24 cellular contexts compared by ENCODE assay signal in the genomic region with DNA sequence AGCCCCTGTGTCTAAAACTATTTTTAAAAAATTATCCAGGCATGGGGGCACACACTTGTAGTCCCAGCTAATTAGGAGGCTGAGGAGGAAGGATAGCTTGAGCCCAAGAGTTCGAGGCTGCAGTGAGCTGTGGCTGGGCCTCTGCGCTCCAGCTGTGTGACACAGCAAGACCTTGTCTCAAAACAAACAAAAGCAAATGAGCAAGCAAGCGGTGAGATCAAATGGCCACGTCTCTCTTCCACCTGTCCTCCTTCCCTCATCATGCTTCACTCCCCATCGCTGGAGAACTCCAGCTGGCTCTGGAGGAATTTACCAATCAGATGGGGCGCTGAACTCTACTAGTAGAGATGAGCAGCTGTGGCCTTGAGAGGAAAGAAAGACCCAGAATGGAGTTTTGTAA. TPM values are rescaled to one million over a fixed set of nuclear protein-coding genes. Genes with fewer than 3 reads are reported as not detected.
A peak's percentile ranks its signal among the peaks of the same experiment; 100 is the strongest.
DNase-seq lines count a peak whose midpoint lies in the region; ATAC-seq and TF ChIP-seq lines count a peak whose summit lies in the region.
"Had no signal": no experiment of that assay in that cellular context is flagged by ENCODE, and none has a peak within 500 bp of the region (broad histone marks: within the 10 kb centered on the region; RNA-seq: fewer than 3 reads in every experiment).

No MANE protein-coding gene starts in this region.

- no peak overlapping the region for H3K4me3 ChIP-seq in BLaER1 treated with 17β-estradiol and CSF1 and Interleukin-3, amounts not matched to agents 10 nM and 100 nM
- no peak overlapping the region for H3K4me3 ChIP-seq in lower lobe of right lung

- no peaks in the 10 kb centered on the region for H3K4me1 Mint-ChIP-seq in activated CD8-positive, alpha-beta T cell treated with anti-CD3 and anti-CD28 coated beads for 36 hours (ENCODE audit: low read depth)
- no peaks in the 10 kb centered on the region for H3K4me1 Mint-ChIP-seq in activated naive CD8-positive, alpha-beta T cell treated with anti-CD3 and anti-CD28 coated beads, Interleukin-2, amount 50 U/mL, for 24 hours

- no peak for ATAC-seq in lower lobe of right lung
- no peak for ATAC-seq in activated CD8-positive, alpha-beta T cell treated with anti-CD3 and anti-CD28 coated beads for 36 hours
- ATAC-seq in activated naive CD8-positive, alpha-beta T cell treated with anti-CD3 and anti-CD28 coated beads, Interleukin-2, amount 50 U/mL, for 24 hours = no peak
- ATAC-seq: Panc1 had no signal

- intact Hi-C loops in lower lobe of right lung (cut with DNase I) = no loop called here
- intact Hi-C loops in activated CD8-positive, alpha-beta T cell treated with anti-CD3 and anti-CD28 coated beads for 36 hours (cut with micrococcal nuclease) = no loop called here

- H3K4me2 ChIP-seq in BLaER1 treated with 17β-estradiol and CSF1 and Interleukin-3, amounts not matched to agents 10 nM and 100 nM = peak overlapping the region; percentile 77 to 93 (median 84)
- H3K4me2 ChIP-seq: SK-N-SH had no signal

- no peaks in the 10 kb centered on the region for H3K9me3 ChIP-seq in BLaER1 treated with 17β-estradiol and CSF1 and Interleukin-3, amounts not matched to agents 10 nM and 100 nM (replicated peaks in 1 of 11)
- H3K9me3 ChIP-seq in lower lobe of right lung = no peaks in the 10 kb centered on the region
- H3K9me3 ChIP-seq: BE2C, Caco-2, SK-N-SH had no signal

- peaks cover 49 to 67% (median 59%) of the 10 kb centered on the region in 10 experiments for H3K4me1 ChIP-seq in BLaER1 treated with 17β-estradiol and CSF1 and Interleukin-3, amounts not matched to agents 10 nM and 100 nM
- no peaks in the 10 kb centered on the region for H3K4me1 ChIP-seq in lower lobe of right lung
- H3K4me1 ChIP-seq: BE2C, Caco-2 had no signal

- no peak overlapping the region for H3K27ac Mint-ChIP-seq in activated CD8-positive, alpha-beta T cell treated with anti-CD3 and anti-CD28 coated beads for 36 hours
- H3K27ac Mint-ChIP-seq in activated naive CD8-positive, alpha-beta T cell treated with anti-CD3 and anti-CD28 coated beads, Interleukin-2, amount 50 U/mL, for 24 hours = no peak overlapping the region
- H3K27ac Mint-ChIP-seq: CD4-positive, alpha-beta T cell had no signal

- POLR2A ChIA-PET in activated CD8-positive, alpha-beta T cell treated with anti-CD3 and anti-CD28 coated beads for 36 hours (lab: Charles Lee) = no interaction called here

- H3K27ac ChIP-seq in BLaER1 treated with 17β-estradiol and CSF1 and Interleukin-3, amounts not matched to agents 10 nM and 100 nM = peak overlapping the region in 1 of 11 experiments; percentile 1; a peak in 1 of 22 replicates
- no peak overlapping the region for H3K27ac ChIP-seq in lower lobe of right lung

- no peaks in the 10 kb centered on the region for H3K27me3 ChIP-seq in BLaER1 treated with 17β-estradiol and CSF1 and Interleukin-3, amounts not matched to agents 10 nM and 100 nM
- H3K27me3 ChIP-seq in lower lobe of right lung (ENCODE audit: low read depth) = peaks cover 8% of the 10 kb centered on the region

- H3K9me3 Mint-ChIP-seq in activated CD8-positive, alpha-beta T cell treated with anti-CD3 and anti-CD28 coated beads for 36 hours = no peaks in the 10 kb centered on the region
- H3K9me3 Mint-ChIP-seq in activated naive CD8-positive, alpha-beta T cell treated with anti-CD3 and anti-CD28 coated beads, Interleukin-2, amount 50 U/mL, for 24 hours = no peaks in the 10 kb centered on the region
- H3K9me3 Mint-ChIP-seq: CD4-positive, alpha-beta T cell had no signal

- H3K36me3 ChIP-seq in BLaER1 treated with 17β-estradiol and CSF1 and Interleukin-3, amounts not matched to agents 10 nM and 100 nM = no peaks in the 10 kb centered on the region
- no peaks in the 10 kb centered on the region for H3K36me3 ChIP-seq in lower lobe of right lung
- H3K36me3 ChIP-seq: BE2C had no signal

- CTCF ChIA-PET in activated CD8-positive, alpha-beta T cell treated with anti-CD3 and anti-CD28 coated beads for 36 hours (lab: Charles Lee) = interaction anchor here (0.7 to 2.0 kb wide), 4 partner anchors 27 to 183 kb away, joined by 3 to 5 read pairs (median 4); no protein-coding TSS in a partner anchor

- H3K36me3 Mint-ChIP-seq in activated CD8-positive, alpha-beta T cell treated with anti-CD3 and anti-CD28 coated beads for 36 hours (ENCODE audit: low read depth) = no peaks in the 10 kb centered on the region
- H3K36me3 Mint-ChIP-seq in activated naive CD8-positive, alpha-beta T cell treated with anti-CD3 and anti-CD28 coated beads, Interleukin-2, amount 50 U/mL, for 24 hours (ENCODE audit: low read depth) = no peaks in the 10 kb centered on the region

- DNase-seq in DMS53 treated with DMSO at 0.1 percent for 48 hours (lab: John Stamatoyannopoulos, UW; ENCODE audit: unreplicated experiment) (peak; percentile 88), NCI-H510A (lab: John Stamatoyannopoulos, UW) (peak; percentile 23), lower lobe of right lung (peak; percentile 4), NCI-H1048 (lab: John Stamatoyannopoulos, UW) (no peak)
- DNase-seq in activated CD8-positive, alpha-beta T cell treated with anti-CD3 and anti-CD28 coated beads for 36 hours = no peak
- no peak for DNase-seq in activated naive CD8-positive, alpha-beta T cell treated with anti-CD3 and anti-CD28 coated beads, Interleukin-2, amount 50 U/mL, for 24 hours
- DNase-seq: BE2C; Caco-2; CD4-positive, alpha-beta T cell; DMS 273 treated with DMSO at 0.1 percent for 48 hours; GOT3; HCEC 1CT; KBM-7; MV-4-11; NCI-H187 treated with DMSO at 0.1 percent for 48 hours; NCI-H345; NCI-H774; NK-92 treated with Interleukin-12 subunit alpha and Interleukin-12 subunit beta, amount 100 ng/mL, for 24 hours; SIG-M5; SK-N-SH; T-helper 2 cell had no signal

- no peaks in the 10 kb centered on the region for H3K27me3 Mint-ChIP-seq in activated CD8-positive, alpha-beta T cell treated with anti-CD3 and anti-CD28 coated beads for 36 hours
- H3K27me3 Mint-ChIP-seq in activated naive CD8-positive, alpha-beta T cell treated with anti-CD3 and anti-CD28 coated beads, Interleukin-2, amount 50 U/mL, for 24 hours = peaks cover 7% of the 10 kb centered on the region

- H3K9ac ChIP-seq in BLaER1 treated with 17β-estradiol and CSF1 and Interleukin-3, amounts not matched to agents 10 nM and 100 nM = no peak overlapping the region
- H3K9ac ChIP-seq: SK-N-SH had no signal

- no peak for TF ChIP-seq CTCF in lower lobe of right lung (IDR thresholded peaks at IDR 0.05)
- TF ChIP-seq CTCF in activated CD8-positive, alpha-beta T cell treated with anti-CD3 and anti-CD28 coated beads for 36 hours (IDR thresholded peaks at IDR 0.05) = no peak

- no peak overlapping the region for H3K4me3 Mint-ChIP-seq in activated CD8-positive, alpha-beta T cell treated with anti-CD3 and anti-CD28 coated beads for 36 hours
- no peak overlapping the region for H3K4me3 Mint-ChIP-seq in activated naive CD8-positive, alpha-beta T cell treated with anti-CD3 and anti-CD28 coated beads, Interleukin-2, amount 50 U/mL, for 24 hours
- H3K4me3 Mint-ChIP-seq: CD4-positive, alpha-beta T cell had no signal

- H4K20me1 ChIP-seq in BLaER1 treated with 17β-estradiol and CSF1 and Interleukin-3, amounts not matched to agents 10 nM and 100 nM = no peaks in the 10 kb centered on the region

RNA-seq across cellular contexts. Expression of a gene that starts 14.0 kb away (rescaled TPM):
- 0.59 TPM for total RNA-seq in lower lobe of right lung
- total RNA-seq in activated CD8-positive, alpha-beta T cell treated with anti-CD3 and anti-CD28 coated beads for 36 hours = not detected
- total RNA-seq: A673; Caco-2; CD4-positive, alpha-beta T cell had no signal

RNA-seq across cellular contexts. Expression of a gene that starts 16.2 kb away (rescaled TPM):
- total RNA-seq in lower lobe of right lung = not detected
- total RNA-seq in activated CD8-positive, alpha-beta T cell treated with anti-CD3 and anti-CD28 coated beads for 36 hours = not detected
- total RNA-seq: A673; CD4-positive, alpha-beta T cell had no signal

RNA-seq across cellular contexts. Expression of a gene that starts 28.3 kb away (rescaled TPM):
- 4.5 TPM for total RNA-seq in lower lobe of right lung
- 1 to 10 TPM; 1.3 to 1.4 TPM for total RNA-seq in activated CD8-positive, alpha-beta T cell treated with anti-CD3 and anti-CD28 coated beads for 36 hours

RNA-seq across cellular contexts. Expression of a gene that starts 33.7 kb away (rescaled TPM):
- total RNA-seq in lower lobe of right lung = 11.9 TPM
- not detected for total RNA-seq in activated CD8-positive, alpha-beta T cell treated with anti-CD3 and anti-CD28 coated beads for 36 hours
- total RNA-seq: A673 had no signal

Comparison
In these comparisons a context has a peak if more than half of its experiments do, and no peak if none do; other contexts are left out.
1. DNase-seq: peak in DMS53 treated with DMSO at 0.1 percent for 48 hours (single experiment), NCI-H510A (single experiment) and lower lobe of right lung (single experiment); none in NCI-H1048 (single experiment), activated CD8-positive, alpha-beta T cell treated with anti-CD3 and anti-CD28 coated beads for 36 hours (single experiment) and activated naive CD8-positive, alpha-beta T cell treated with anti-CD3 and anti-CD28 coated beads, Interleukin-2, amount 50 U/mL, for 24 hours (single experiment).